Comparison of ENCODE assay signal across 1 cellular context in genomic region chr6:158232445-158233213, GRCh38.
TF ChIP-seq lines count a peak whose summit lies in the region.

No MANE protein-coding gene starts in this region.

TF ChIP-seq in K562, 482 proteins besides CTCF, POLR2A, EP300 and RAD21 (continued from another document and continues in another):
- 0 out of 2 replicates have a peak, but pooled peaks have one; percentile 36 for TF ChIP-seq ZC3H4 (CRISPR knock-in tag; IDR thresholded peaks at IDR 0.05; ENCODE audit: borderline replicate concordance)
- TF ChIP-seq ZBTB33 (CRISPR knock-in tag; IDR thresholded peaks at IDR 0.05) = no peak; the same call in 1 of the 2 replicates
- 0 out of 2 replicates have a peak, but pooled peaks have one; percentile 24 for TF ChIP-seq LCOR (CRISPR knock-in tag; IDR thresholded peaks at IDR 0.05)
- no peak for TF ChIP-seq ZMIZ1 (IDR thresholded peaks at IDR 0.05; ENCODE audit: low read depth in 2 of 2, low read length in 2 of 2)
- peak; percentile 70 for TF ChIP-seq BCOR (IDR thresholded peaks at IDR 0.05)
- TF ChIP-seq TAL1 (IDR thresholded peaks at IDR 0.05) = no peak
- TF ChIP-seq ZNF830 (CRISPR knock-in tag; IDR thresholded peaks at IDR 0.05) = no peak; the same call in 1 of the 2 replicates
- TF ChIP-seq STAT6 (CRISPR knock-in tag; IDR thresholded peaks at IDR 0.05) = peak; percentile 74; the same call in 1 of the 2 replicates
- no peak for TF ChIP-seq CAMTA2 (CRISPR knock-in tag; conservative IDR thresholded peaks at IDR 0.05)
- TF ChIP-seq TFE3 (CRISPR knock-in tag; IDR thresholded peaks at IDR 0.05) = no peak
- TF ChIP-seq MIER1 (IDR thresholded peaks at IDR 0.05; ENCODE audit: low read depth) = no peak
- TF ChIP-seq ETV1 (tag; conservative IDR thresholded peaks at IDR 0.05; ENCODE audit: low read depth) = 0 out of 2 replicates have a peak, but pooled peaks have one; percentile 8
- no peak for TF ChIP-seq THRB (CRISPR knock-in tag; conservative IDR thresholded peaks at IDR 0.05)
- TF ChIP-seq RFX7 (CRISPR knock-in tag; IDR thresholded peaks at IDR 0.05) = no peak
- no peak for TF ChIP-seq NFE2 (IDR thresholded peaks at IDR 0.05; ENCODE audit: low read depth)
- TF ChIP-seq C11orf30 (IDR thresholded peaks at IDR 0.05; ENCODE audit: low read depth) = no peak
- TF ChIP-seq IFI16 (CRISPR knock-in tag; IDR thresholded peaks at IDR 0.05) = no peak
- no peak for TF ChIP-seq ILK (tag; IDR thresholded peaks at IDR 0.05; ENCODE audit: borderline replicate concordance, low read depth)
- TF ChIP-seq ZNF316 (IDR thresholded peaks at IDR 0.05) = no peak
- peak; percentile 67 for TF ChIP-seq CCNT2 (IDR thresholded peaks at IDR 0.05; ENCODE audit: borderline replicate concordance, extremely low read depth, insufficient read length, low read depth, low read length)
- no peak for TF ChIP-seq ZNF707 (CRISPR knock-in tag; conservative IDR thresholded peaks at IDR 0.05)
- TF ChIP-seq KDM5B (IDR thresholded peaks at IDR 0.05; ENCODE audit: insufficient replicate concordance, low read depth, low read length) = peak; percentile 7
- TF ChIP-seq ZNF766 (CRISPR knock-in tag; conservative IDR thresholded peaks at IDR 0.05) = no peak
- TF ChIP-seq ARID2 (IDR thresholded peaks at IDR 0.05) = no peak
- no peak; the same call in 1 of the 2 replicates for TF ChIP-seq HCFC1 (IDR thresholded peaks at IDR 0.05; ENCODE audit: low read depth, low read length)
- no peak for TF ChIP-seq ZNF311 (CRISPR knock-in tag; IDR thresholded peaks at IDR 0.05)
- TF ChIP-seq KLF6 (CRISPR knock-in tag; IDR thresholded peaks at IDR 0.05; ENCODE audit: borderline replicate concordance) = no peak
- TF ChIP-seq YBX1 (IDR thresholded peaks at IDR 0.05) = no peak
- TF ChIP-seq ZNF77 (CRISPR knock-in tag; IDR thresholded peaks at IDR 0.05) = no peak
- TF ChIP-seq ZKSCAN8 (CRISPR knock-in tag; IDR thresholded peaks at IDR 0.05) = no peak
- TF ChIP-seq ELF2 (CRISPR knock-in tag; IDR thresholded peaks at IDR 0.05) = no peak
- 0 out of 2 replicates have a peak, but pooled peaks have one; percentile 13 for TF ChIP-seq RAD51 (IDR thresholded peaks at IDR 0.05; ENCODE audit: borderline replicate concordance, low read depth)
- no peak for TF ChIP-seq ZNF699 (CRISPR knock-in tag; IDR thresholded peaks at IDR 0.05; ENCODE audit: insufficient replicate concordance)
- TF ChIP-seq PML (IDR thresholded peaks at IDR 0.05; ENCODE audit: low read length) = no peak
- no peak for TF ChIP-seq XRCC4 (IDR thresholded peaks at IDR 0.05; ENCODE audit: extremely low read depth, insufficient read depth, insufficient read length)
- TF ChIP-seq CHD1 (IDR thresholded peaks at IDR 0.05; ENCODE audit: low read length) = peak; percentile 87
- no peak for TF ChIP-seq ZSCAN32 (CRISPR knock-in tag; IDR thresholded peaks at IDR 0.05)
- peak; percentile 81 for TF ChIP-seq MAX (CRISPR knock-in tag; IDR thresholded peaks at IDR 0.05)
- TF ChIP-seq RBM39 (optimal IDR thresholded peaks at IDR 0.05; ENCODE audit: low read depth, low read length) = no peak
- no peak for TF ChIP-seq E4F1 (CRISPR knock-in tag; IDR thresholded peaks at IDR 0.05; ENCODE audit: borderline replicate concordance)
- no peak for TF ChIP-seq CBFB (CRISPR knock-in tag; IDR thresholded peaks at IDR 0.05)
- peak; percentile 30; the same call in 1 of the 2 replicates for TF ChIP-seq EGR1 (conservative IDR thresholded peaks at IDR 0.05)
- TF ChIP-seq MYNN (IDR thresholded peaks at IDR 0.05) = no peak
- TF ChIP-seq MYNN (CRISPR knock-in tag; IDR thresholded peaks at IDR 0.05) = no peak
- peak; percentile 70 to 87; a peak in 2 of 4 replicates for TF ChIP-seq UBTF (IDR thresholded peaks at IDR 0.05; ENCODE audit: borderline replicate concordance in 1 of 2, low read depth in 2 of 2, low read length in 2 of 2)
- TF ChIP-seq POLR2AphosphoS5 (IDR thresholded peaks at IDR 0.05; ENCODE audit: control insufficient read depth, insufficient read depth, low read depth, low read length) = no peak
- TF ChIP-seq SRSF9 (IDR thresholded peaks at IDR 0.05; ENCODE audit: borderline replicate concordance, low read depth, low read length) = no peak
- no peak for TF ChIP-seq IRF9 (tag; IDR thresholded peaks at IDR 0.05)
- no peak for TF ChIP-seq FOXJ3 (CRISPR knock-in tag; IDR thresholded peaks at IDR 0.05)
- no peak for TF ChIP-seq FOXO4 (CRISPR knock-in tag; IDR thresholded peaks at IDR 0.05)
- no peak for TF ChIP-seq DNMT1 (IDR thresholded peaks at IDR 0.05)
